In genomic region chr9:20707708-20708107, GRCh38 we compare ENCODE assay signal across 28 cellular contexts.
"Had no signal": no experiment of that assay in that cellular context is flagged by ENCODE, and none has a peak within 500 bp of the region (broad histone marks: within the 10 kb centered on the region; RNA-seq: fewer than 3 reads in every experiment).

No MANE protein-coding gene starts in this region.

- H3K27ac ChIP-seq: colonic mucosa, epithelial cell of prostate, esophagus squamous epithelium, gastrocnemius medialis, hepatocyte, left lung, lower lobe of right lung had no signal

- H3K4me1 ChIP-seq: colonic mucosa, esophagus squamous epithelium had no signal

- H3K4me3 Mint-ChIP-seq: dendritic cell treated with granulocyte-macrophage colony-stimulating factor and Interleukin-4, amounts not matched to agents 40 ng/mL and 50 ng/mL, for 4 days; effector memory CD8-positive, alpha-beta T cell; endodermal cell; immature natural killer cell; mesothelial cell of epicardium; naive B cell; naive thymus-derived CD8-positive, alpha-beta T cell had no signal

- H3K9me3 Mint-ChIP-seq: dendritic cell treated with granulocyte-macrophage colony-stimulating factor and Interleukin-4, amounts not matched to agents 40 ng/mL and 50 ng/mL, for 4 days; effector memory CD8-positive, alpha-beta T cell; endodermal cell; immature natural killer cell; mesothelial cell of epicardium; naive thymus-derived CD8-positive, alpha-beta T cell had no signal

- H3K9me3 ChIP-seq: colonic mucosa, esophagus squamous epithelium, gastrocnemius medialis, left lung, lower lobe of right lung, mucosa of descending colon had no signal

- H3K36me3 Mint-ChIP-seq: immature natural killer cell had no signal

- H3K27me3 Mint-ChIP-seq: dendritic cell treated with granulocyte-macrophage colony-stimulating factor and Interleukin-4, amounts not matched to agents 40 ng/mL and 50 ng/mL, for 4 days; effector memory CD8-positive, alpha-beta T cell; naive B cell; naive thymus-derived CD8-positive, alpha-beta T cell had no signal

- H3K4me3 ChIP-seq: colonic mucosa, esophagus squamous epithelium, gastrocnemius medialis, hepatocyte, left lung, lower lobe of right lung, mucosa of descending colon had no signal

- H3K4me2 ChIP-seq: hepatocyte had no signal

- ATAC-seq: effector memory CD8-positive, alpha-beta T cell; esophagus mucosa; left cardiac atrium; left lung; left ventricle myocardium superior; lower lobe of right lung; mucosa of descending colon; naive thymus-derived CD8-positive, alpha-beta T cell had no signal

- H3K36me3 ChIP-seq: colonic mucosa, esophagus squamous epithelium, gastrocnemius medialis, left lung, lower lobe of right lung had no signal

- DNase-seq: colonic mucosa; cortex of kidney; effector CD8-positive, alpha-beta T cell; effector memory CD8-positive, alpha-beta T cell; endodermal cell; erythroblast; esophagus squamous epithelium; foreskin fibroblast; foreskin melanocyte; gastrocnemius medialis; glutamatergic neuron; head of caudate nucleus; hypothalamus; immature natural killer cell; islet precursor cell; left cardiac atrium; left lung; left ventricle myocardium superior; lower lobe of right lung; mesenchymal stem cell; mucosa of descending colon; naive B cell; naive thymus-derived CD8-positive, alpha-beta T cell had no signal

- H2AFZ ChIP-seq: hepatocyte had no signal

- H3K27ac Mint-ChIP-seq: dendritic cell treated with granulocyte-macrophage colony-stimulating factor and Interleukin-4, amounts not matched to agents 40 ng/mL and 50 ng/mL, for 4 days; effector memory CD8-positive, alpha-beta T cell; endodermal cell; immature natural killer cell; mesothelial cell of epicardium; naive B cell had no signal

- H3K27me3 ChIP-seq: colonic mucosa, esophagus squamous epithelium, gastrocnemius medialis, hepatocyte, left lung had no signal
